Comparison of ENCODE assay signal across 8 cellular contexts in the genomic region with DNA sequence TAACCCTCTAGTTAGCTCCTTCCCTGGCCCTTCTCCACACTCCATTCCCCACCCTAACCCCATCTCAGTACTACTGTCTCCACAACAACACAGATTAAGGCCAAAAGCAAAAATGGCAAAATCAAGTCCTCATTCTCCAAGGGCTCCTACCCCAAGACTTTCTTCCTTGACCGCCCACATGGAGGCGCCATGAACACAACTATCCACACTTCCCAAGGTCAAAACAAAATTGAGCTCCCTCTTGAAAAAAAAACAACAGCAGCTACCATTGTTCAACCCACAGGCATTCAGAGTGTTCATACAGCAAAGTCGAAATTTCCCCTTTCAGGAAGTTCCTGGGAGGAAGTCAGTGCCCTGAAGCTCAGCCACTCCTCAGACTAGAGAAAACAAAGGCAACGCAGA. TPM values are rescaled to one million over a fixed set of nuclear protein-coding genes. Genes with fewer than 3 reads are reported as not detected.
A peak's percentile ranks its signal among the peaks of the same experiment; 100 is the strongest.
DNase-seq lines count a peak whose midpoint lies in the region; FAIRE-seq and TF ChIP-seq lines count a peak whose summit lies in the region.

No MANE protein-coding gene starts in this region.

- H3K79me2 ChIP-seq in OCI-LY7 (ENCODE audit: insufficient read depth, low read depth, low read length): no peaks in the 10 kb centered on the region

- CTCF ChIA-PET in OCI-LY7 (lab: Charles Lee; ENCODE audit: unreplicated experiment): interaction anchor here (0.6 kb wide), 1 partner anchor 505 kb away, joined by 3 read pairs; no protein-coding TSS in a partner anchor

- H3K4me2 ChIP-seq in OCI-LY7 (ENCODE audit: low read length): no peak overlapping the region

- POLR2A ChIA-PET in OCI-LY7 (lab: Charles Lee): interaction anchor here (0.6 to 1.1 kb wide), 3 partner anchors 18 to 425 kb away, joined by 3 to 5 read pairs (median 4); no protein-coding TSS in a partner anchor

- no peak overlapping the region for H3K4me3 Mint-ChIP-seq in osteocyte (ENCODE audit: unreplicated experiment)

- intact Hi-C loops in OCI-LY7 (cut with micrococcal nuclease; ENCODE audit: unreplicated experiment): loop anchor here (1.0 to 10.0 kb wide), 2 partner anchors 148 to 236 kb away; no protein-coding TSS in a partner anchor
- intact Hi-C loops in kidney (cut with DNase I): no loop called here

- BruUV-seq in OCI-LY7 (replicated peaks; lab: Mats Ljungman, UMichigan): no TSS peak

- peaks cover 46% of the 10 kb centered on the region for H3K4me1 Mint-ChIP-seq in osteocyte (ENCODE audit: unreplicated experiment)

- no peaks in the 10 kb centered on the region for H3K27me3 Mint-ChIP-seq in osteocyte (ENCODE audit: unreplicated experiment)

- H3K9ac ChIP-seq in kidney (ENCODE audit: low read length in 2 of 2): no peak overlapping the region

- peak overlapping the region; percentile 85 for H3K27ac Mint-ChIP-seq in osteocyte (ENCODE audit: unreplicated experiment)

- DNase-seq in activated gamma-delta T cell treated with Interleukin-2 at 50 U/mL for 16 hours (peak; percentile 35), activated gamma-delta T cell (lab: John Stamatoyannopoulos, UW) (no peak), OCI-LY7 (ENCODE audit: low spot score) (peak; percentile 34), frontal cortex (ENCODE audit: low spot score in 2 of 2) (peak; percentile 21 to 25), osteocyte (ENCODE audit: extremely low spot score, unreplicated experiment) (no peak), kidney (no peak), cortex of kidney (lab: John Stamatoyannopoulos, UW) (no peak)
- peak; percentile 37 for DNase-seq in activated naive CD4-positive, alpha-beta T cell treated with Interleukin-2 at 50 U/mL for 16 hours

- no peaks in the 10 kb centered on the region for H3K4me1 ChIP-seq in OCI-LY7 (ENCODE audit: insufficient read depth, low read length, poor library complexity, severe bottlenecking)
- H3K4me1 ChIP-seq in kidney (ENCODE audit: control insufficient read depth in 1 of 2, insufficient read depth in 1 of 2, low read depth in 1 of 2, low read length in 2 of 2): peaks cover 14 to 30% of the 10 kb centered on the region in 2 donors

- H3K36me3 Mint-ChIP-seq in osteocyte (ENCODE audit: unreplicated experiment): no peaks in the 10 kb centered on the region

- no peaks in the 10 kb centered on the region for H3K9me2 ChIP-seq in OCI-LY7 (ENCODE audit: insufficient read depth, low read length)

- H3K9me3 Mint-ChIP-seq in osteocyte (ENCODE audit: unreplicated experiment): no peaks in the 10 kb centered on the region

- no peaks in the 10 kb centered on the region for H4K20me1 ChIP-seq in OCI-LY7 (ENCODE audit: insufficient read depth, low read length)

- H3K36me3 ChIP-seq in OCI-LY7 (ENCODE audit: insufficient read depth, low read length): no peaks in the 10 kb centered on the region
- no peaks in the 10 kb centered on the region for H3K36me3 ChIP-seq in kidney (ENCODE audit: control insufficient read depth in 1 of 2, insufficient read depth in 2 of 2, low read length in 2 of 2)

- FAIRE-seq in frontal cortex (lab: Jason Lieb, UNC): no peak
- FAIRE-seq in kidney (lab: Jason Lieb, UNC): no peak

- TF ChIP-seq CTCF in OCI-LY7 (conservative IDR thresholded peaks at IDR 0.05; ENCODE audit: low read length) (peak; percentile 79), osteocyte (IDR thresholded peaks at IDR 0.05) (peak; percentile 74), kidney (IDR thresholded peaks at IDR 0.05; ENCODE audit: borderline replicate concordance, extremely low read depth, insufficient read depth) (no peak)

- H3K9me3 ChIP-seq in OCI-LY7 (ENCODE audit: low read length) (no peaks in the 10 kb centered on the region), kidney (ENCODE audit: control insufficient read depth in 1 of 2, low read length in 2 of 2) (no peaks in the 10 kb centered on the region)

- H3K27ac ChIP-seq in OCI-LY7 (ENCODE audit: low read depth, low read length, poor library complexity, severe bottlenecking): no peak overlapping the region
- no peak overlapping the region for H3K27ac ChIP-seq in kidney (ENCODE audit: low read depth in 2 of 2, low read length in 2 of 2)

- no peak overlapping the region for H2AFZ ChIP-seq in OCI-LY7 (ENCODE audit: low read length)

- H3K4me3 ChIP-seq in OCI-LY7 (ENCODE audit: low read depth, low read length, poor library complexity, severe bottlenecking) (no peak overlapping the region), kidney (ENCODE audit: low read length in 2 of 2) (no peak overlapping the region)

RNA-seq across cellular contexts. Expression of a gene that starts 54.4 kb away (rescaled TPM):
- not detected in 2 replicates for total RNA-seq in OCI-LY7 (2014; rRNA removed; shearing (Covaris generic))
- total RNA-seq in OCI-LY7 (2022): not detected in 2 replicates
- 172 TPM for total RNA-seq in frontal cortex
- total RNA-seq in osteocyte: 65.9 and 71.2 TPM in 2 replicates
- total RNA-seq in kidney: 83.4 TPM
- 16.2 TPM for polyA plus RNA-seq in kidney (ENCODE audit: insufficient read depth, low read depth, low replicate concordance)

Comparison
In these comparisons a context has a peak if more than half of its experiments do, and no peak if none do; other contexts are left out.
1. DNase-seq: peak in activated gamma-delta T cell treated with Interleukin-2 at 50 U/mL for 16 hours (single experiment), OCI-LY7 (single experiment), activated naive CD4-positive, alpha-beta T cell treated with Interleukin-2 at 50 U/mL for 16 hours (single experiment) and frontal cortex (2 of 2); none in activated gamma-delta T cell (single experiment), osteocyte (single experiment), kidney (single experiment) and cortex of kidney (single experiment).
2. RNA of a gene that starts 54.4 kb away (total RNA-seq): 172 TPM in frontal cortex (single experiment), 83.4 TPM in kidney (single experiment) and 65.9 to 71.2 TPM in osteocyte; not detected in OCI-LY7; every median in the first group is over 10 times any median in the second.